20 cellular contexts compared by ENCODE assay signal in genomic region chr4:162360369-162361149, GRCh38.
"Had no signal": no experiment of that assay in that cellular context is flagged by ENCODE, and none has a peak within 500 bp of the region (broad histone marks: within the 10 kb centered on the region; RNA-seq: fewer than 3 reads in every experiment).

No MANE protein-coding gene starts in this region.

- H3K4me3 Mint-ChIP-seq: activated CD8-positive, alpha-beta T cell treated with anti-CD3 and anti-CD28 coated beads, Interleukin-2, amount 10 ng/mL, durations not matched to agents 7 days and 5 days; activated naive CD8-positive, alpha-beta T cell treated with anti-CD3 and anti-CD28 coated beads, Interleukin-2, amount 10 ng/mL, durations not matched to agents 7 days and 5 days; T-helper 1 cell treated with Interleukin-12 subunit alpha and Interleukin-12 subunit beta and Interleukin-4 antibody, amounts not matched to agents 30 μg/mL and 1 μg/mL, for 36 hours had no signal

- DNase-seq: activated CD4-positive, alpha-beta T cell treated with anti-CD3 and anti-CD28 coated beads for 4 hours; activated CD8-positive, alpha-beta memory T cell treated with anti-CD3 and anti-CD28 coated beads, Interleukin-2, amount 50 U/mL, for 48 hours; activated CD8-positive, alpha-beta T cell treated with anti-CD3 and anti-CD28 coated beads, Interleukin-2, amount 10 ng/mL, durations not matched to agents 7 days and 5 days; activated naive CD4-positive, alpha-beta T cell treated with anti-CD3 and anti-CD28 coated beads, Interleukin-2, amount 50 U/mL, for 16 hours; activated naive CD8-positive, alpha-beta T cell treated with anti-CD3 and anti-CD28 coated beads, Interleukin-2, amount 10 ng/mL, durations not matched to agents 7 days and 5 days; activated T-cell treated with anti-CD3 and anti-CD28 coated beads, Interleukin-2, amount 50 U/mL, for 1 hour; adrenal gland; anterior cingulate cortex; colonic mucosa; MV-4-11; NCI-H1092 treated with DMSO at 0.1 percent for 48 hours; NCI-H1436; NCI-H187; NCI-H2081; NCI-H510A treated with DMSO at 0.1 percent for 48 hours; NCI-H69; NK-92 treated with Interleukin-12 subunit alpha and Interleukin-12 subunit beta, amount 100 ng/mL, for 24 hours; SHP77 had no signal

- H3K9me3 Mint-ChIP-seq: activated naive CD8-positive, alpha-beta T cell treated with anti-CD3 and anti-CD28 coated beads, Interleukin-2, amount 10 ng/mL, durations not matched to agents 7 days and 5 days; T-helper 1 cell treated with Interleukin-12 subunit alpha and Interleukin-12 subunit beta and Interleukin-4 antibody, amounts not matched to agents 30 μg/mL and 1 μg/mL, for 36 hours had no signal

- H3K27me3 Mint-ChIP-seq: activated naive CD8-positive, alpha-beta T cell treated with anti-CD3 and anti-CD28 coated beads, Interleukin-2, amount 10 ng/mL, durations not matched to agents 7 days and 5 days had no signal

- H3K27ac Mint-ChIP-seq: activated CD8-positive, alpha-beta T cell treated with anti-CD3 and anti-CD28 coated beads, Interleukin-2, amount 10 ng/mL, durations not matched to agents 7 days and 5 days; activated naive CD8-positive, alpha-beta T cell treated with anti-CD3 and anti-CD28 coated beads, Interleukin-2, amount 10 ng/mL, durations not matched to agents 7 days and 5 days; T-helper 1 cell treated with Interleukin-12 subunit alpha and Interleukin-12 subunit beta and Interleukin-4 antibody, amounts not matched to agents 30 μg/mL and 1 μg/mL, for 36 hours had no signal

- H3K4me1 Mint-ChIP-seq: activated naive CD8-positive, alpha-beta T cell treated with anti-CD3 and anti-CD28 coated beads, Interleukin-2, amount 10 ng/mL, durations not matched to agents 7 days and 5 days had no signal

- ATAC-seq: activated CD4-positive, CD25-positive, alpha-beta regulatory T cell treated with anti-CD3 and anti-CD28 coated beads, Interleukin-2, amount 50 U/mL, for 24 hours; activated CD8-positive, alpha-beta T cell treated with anti-CD3 and anti-CD28 coated beads, Interleukin-2, amount 10 ng/mL, durations not matched to agents 7 days and 5 days had no signal

- H3K36me3 Mint-ChIP-seq: activated naive CD8-positive, alpha-beta T cell treated with anti-CD3 and anti-CD28 coated beads, Interleukin-2, amount 10 ng/mL, durations not matched to agents 7 days and 5 days had no signal
